19 cellular contexts compared by ENCODE assay signal in genomic region chr1:187443939-187444338, GRCh38.
A peak's percentile ranks its signal among the peaks of the same experiment; 100 is the strongest.
DNase-seq lines count a peak whose midpoint lies in the region; ATAC-seq, FAIRE-seq and TF ChIP-seq lines count a peak whose summit lies in the region.
"Had no signal": no experiment of that assay in that cellular context is flagged by ENCODE, and none has a peak within 500 bp of the region (broad histone marks: within the 10 kb centered on the region; RNA-seq: fewer than 3 reads in every experiment).

No MANE protein-coding gene starts in this region.

- H3K9me3 ChIP-seq in GM12878 (replicated peaks; ENCODE audit: control insufficient read depth, insufficient read depth, low read length) = no peaks in the 10 kb centered on the region
- H3K9me3 ChIP-seq: Caco-2 had no signal

- 45% methylated on average over 3 of the region's 3 CpGs for WGBS in GM12878 (ENCODE audit: insufficient coverage, insufficient replicate concordance, low lambda C conversion rate, missing lambda C conversion rate)

- 0 out of 3 replicates have a peak, but pooled peaks have one; percentile 24 for ATAC-seq in GM12878
- ATAC-seq: HCT116 had no signal

- H3K9ac ChIP-seq in GM12878 (ENCODE audit: control insufficient read depth, insufficient read depth, low read length) = no peak overlapping the region

- DNase-seq in ELR (ENCODE audit: low read depth) = peak; percentile 26
- DNase-seq in H7 = peak; percentile 1
- no peak for DNase-seq in GM12878 (ENCODE audit: low read depth, low spot score)
- peak; percentile 39 for DNase-seq in retinal pigment epithelial cell (ENCODE audit: low read depth)
- no peak for DNase-seq in NCI-H1417 treated with DMSO at 0.1 percent for 48 hours (lab: John Stamatoyannopoulos, UW)
- DNase-seq in stimulated activated CD4-positive, alpha-beta T cell treated with anti-CD3 and anti-CD28 coated beads, Interleukin-4, amount 100 ng/mL, for 4 hours = no peak
- DNase-seq in stimulated activated CD4-positive, alpha-beta T cell treated with anti-CD3 and anti-CD28 coated beads, Interleukin-2, amount 100 ng/mL, for 24 hours = no peak
- DNase-seq: AML-193; Caco-2; CD4-positive, alpha-beta T cell; GF-D8; HFFc6 had no signal

- H3K4me2 ChIP-seq in GM12878 (ENCODE audit: control insufficient read depth, insufficient read depth) = no peak overlapping the region

- CTCF ChIA-PET in GM12878 (lab: Yijun Ruan, JAX) = interaction anchor here (0.6 kb wide), 1 partner anchor 83 kb away, joined by 3 read pairs; no protein-coding TSS in a partner anchor

- no peaks in the 10 kb centered on the region for H3K79me2 ChIP-seq in GM12878 (ENCODE audit: control insufficient read depth, insufficient read depth, low read length)

- H3K27ac ChIP-seq in GM12878 (ENCODE audit: control insufficient read depth, insufficient read depth) = no peak overlapping the region
- H3K27ac ChIP-seq: C4-2B, HL-60 had no signal

- H2AFZ ChIP-seq in GM12878 (ENCODE audit: control insufficient read depth, low read depth, low read length) = no peak overlapping the region

- H3K4me1 ChIP-seq in GM12878 (ENCODE audit: control insufficient read depth, insufficient read depth, low read length) = no peaks in the 10 kb centered on the region
- H3K4me1 ChIP-seq: Caco-2 had no signal

- POLR2A ChIA-PET in GM12878 (lab: Charles Lee) = no interaction called here

- intact Hi-C loops in GM12878 (cut with micrococcal nuclease; ENCODE audit: unreplicated experiment) = no loop called here

- H3K4me3 ChIP-seq in H7 (ENCODE audit: insufficient read depth, low read depth, low read length) = no peak overlapping the region
- H3K4me3 ChIP-seq in GM12878 = no peak overlapping the region
- H3K4me3 ChIP-seq in retinal pigment epithelial cell (ENCODE audit: low read length) = no peak overlapping the region

- no peak for FAIRE-seq in GM12878 (lab: Jason Lieb, UNC)
- FAIRE-seq: A204.1, D721Med, GM19239, H54 had no signal

- H3K36me3 ChIP-seq in H7 (replicated peaks; ENCODE audit: control insufficient read depth, insufficient read depth, low read length) (no peaks in the 10 kb centered on the region), GM12878 (ENCODE audit: control insufficient read depth in 2 of 2, insufficient read depth in 2 of 2, low read length in 1 of 2) (no peaks in the 10 kb centered on the region)

- in situ Hi-C loops in GM12878 (cut with MboI) = no loop called here

- no peak for TF ChIP-seq EP300 in GM12878 (IDR thresholded peaks at IDR 0.05; ENCODE audit: borderline replicate concordance in 1 of 2, control insufficient read depth in 1 of 2, low read depth in 2 of 2, low read length in 2 of 2)

- RAD21 ChIA-PET in GM12878 (lab: Charles Lee; ENCODE audit: unreplicated experiment) = no interaction called here

- BruUV-seq in GM12878 (replicated peaks; lab: Mats Ljungman, UMichigan) = no TSS peak

- TF ChIP-seq POLR2A in GM12878 (IDR thresholded peaks at IDR 0.05; ENCODE audit: low read depth, low read length) = no peak

- H3K27me3 ChIP-seq in H7 (ENCODE audit: control insufficient read depth, insufficient read depth, low read length) (no peaks in the 10 kb centered on the region), GM12878 (replicated peaks in 1 of 2; ENCODE audit: control insufficient read depth in 2 of 2, insufficient read depth in 2 of 2, low read length in 1 of 2) (no peaks in the 10 kb centered on the region)

- no peak for TF ChIP-seq RAD21 in GM12878 (IDR thresholded peaks at IDR 0.05; ENCODE audit: insufficient read depth, low read depth, low read length)

- TF ChIP-seq CTCF in GM12878 (IDR thresholded peaks at IDR 0.05 in 2 of 3, conservative IDR thresholded peaks at IDR 0.05 in 1 of 3; ENCODE audit: control insufficient read depth in 2 of 3, extremely low read depth in 1 of 3, insufficient read depth in 1 of 3, low read depth in 3 of 3, low read length in 3 of 3) = no peak
- no peak for TF ChIP-seq CTCF in retinal pigment epithelial cell (conservative IDR thresholded peaks at IDR 0.05; ENCODE audit: low read depth, low read length)

- no peaks in the 10 kb centered on the region for H4K20me1 ChIP-seq in GM12878 (ENCODE audit: control insufficient read depth, insufficient read depth)

- SMC1A ChIA-PET in GM12878 (lab: Charles Lee; ENCODE audit: uncharacterized antibody, unreplicated experiment) = no interaction called here

TF ChIP-seq in GM12878, 131 proteins besides CTCF, POLR2A, EP300 and RAD21:
- no peak for TF ChIP-seq BACH1 (IDR thresholded peaks at IDR 0.05; ENCODE audit: borderline replicate concordance)
- no peak for TF ChIP-seq ATF2 (IDR thresholded peaks at IDR 0.05; ENCODE audit: low read length)
- no peak for TF ChIP-seq SMAD1 (IDR thresholded peaks at IDR 0.05; ENCODE audit: low read depth, partially characterized antibody)
- TF ChIP-seq KDM1A (IDR thresholded peaks at IDR 0.05; ENCODE audit: borderline replicate concordance) = no peak

Comparison
In these comparisons a context has a peak if more than half of its experiments do, and no peak if none do; other contexts are left out.
1. DNase-seq: peak in ELR (single experiment), H7 (single experiment) and retinal pigment epithelial cell (single experiment); none in GM12878 (single experiment), NCI-H1417 treated with DMSO at 0.1 percent for 48 hours (single experiment), stimulated activated CD4-positive, alpha-beta T cell treated with anti-CD3 and anti-CD28 coated beads, Interleukin-4, amount 100 ng/mL, for 4 hours (0 of 2) and stimulated activated CD4-positive, alpha-beta T cell treated with anti-CD3 and anti-CD28 coated beads, Interleukin-2, amount 100 ng/mL, for 24 hours (0 of 2).